Comparison of ENCODE assay signal across 1 cellular context in genomic region chr15:77819841-77820728, GRCh38.
TF ChIP-seq lines count a peak whose summit lies in the region.

No MANE protein-coding gene starts in this region.

TF ChIP-seq in K562, 482 proteins besides CTCF, POLR2A, EP300 and RAD21 (continued from another document):
- TF ChIP-seq YY1 (IDR thresholded peaks at IDR 0.05; ENCODE audit: borderline replicate concordance in 1 of 3, control insufficient read depth in 1 of 3, extremely low read depth in 1 of 3, insufficient read depth in 3 of 3, insufficient read length in 1 of 3, insufficient replicate concordance in 2 of 3, low read depth in 1 of 3, low read length in 2 of 3) (no peak), ZFP91 (CRISPR knock-in tag; IDR thresholded peaks at IDR 0.05) (peak; percentile 72), ZBTB7A (IDR thresholded peaks at IDR 0.05; ENCODE audit: borderline replicate concordance, control insufficient read depth, low read depth, low read length) (peak; percentile 55; the same call in 1 of the 2 replicates), E2F6 (IDR thresholded peaks at IDR 0.05; ENCODE audit: borderline replicate concordance in 1 of 2, extremely low read depth in 1 of 2, insufficient read depth in 1 of 2, insufficient read length in 1 of 2, low read depth in 1 of 2, low read length in 1 of 2, poor library complexity in 1 of 2, severe bottlenecking in 1 of 2) (peak; percentile 36 to 51), VEZF1 (CRISPR knock-in tag; IDR thresholded peaks at IDR 0.05) (0 out of 2 replicates have a peak, but pooled peaks have one; percentile 14), RBBP5 (IDR thresholded peaks at IDR 0.05; ENCODE audit: borderline replicate concordance, insufficient read depth, low read length, poor library complexity, severe bottlenecking) (no peak), CEBPB (tag; IDR thresholded peaks at IDR 0.05) (no peak), SMC3 (conservative IDR thresholded peaks at IDR 0.05; ENCODE audit: insufficient read depth, low read depth, low read length) (0 out of 2 replicates have a peak, but pooled peaks have one; percentile 22), CXXC5 (CRISPR knock-in tag; IDR thresholded peaks at IDR 0.05) (peak; percentile 51; the same call in 1 of the 2 replicates), ZNF12 (CRISPR knock-in tag; IDR thresholded peaks at IDR 0.05) (0 out of 2 replicates have a peak, but pooled peaks have one; percentile 51), POLR3A (IDR thresholded peaks at IDR 0.05; ENCODE audit: borderline replicate concordance, extremely low read depth, insufficient read depth, insufficient read length) (no peak), ELF2 (CRISPR knock-in tag; IDR thresholded peaks at IDR 0.05) (no peak), RBM25 (IDR thresholded peaks at IDR 0.05; ENCODE audit: low read depth, low read length, severe bottlenecking) (no peak), RB1 (IDR thresholded peaks at IDR 0.05; ENCODE audit: low read depth) (peak; percentile 34; the same call in 1 of the 2 replicates), SIRT6 (IDR thresholded peaks at IDR 0.05; ENCODE audit: low read depth, low read length) (no peak), L3MBTL2 (IDR thresholded peaks at IDR 0.05) (peak; percentile 39; the same call in 1 of the 2 replicates), ZNF384 (IDR thresholded peaks at IDR 0.05; ENCODE audit: low read depth, low read length) (no peak), ATF1 (CRISPR knock-in tag; IDR thresholded peaks at IDR 0.05) (no peak), ATF1 (tag; IDR thresholded peaks at IDR 0.05) (peak; percentile 45; the same call in 1 of the 2 replicates), ZNF589 (CRISPR knock-in tag; IDR thresholded peaks at IDR 0.05; ENCODE audit: low read depth) (no peak), POLR3G (IDR thresholded peaks at IDR 0.05; ENCODE audit: extremely low read depth, insufficient read length, insufficient replicate concordance) (no peak), AFF4 (CRISPR knock-in tag; IDR thresholded peaks at IDR 0.05) (no peak), RFX1 (IDR thresholded peaks at IDR 0.05) (no peak), GATAD2A (IDR thresholded peaks at IDR 0.05) (no peak), NR0B1 (IDR thresholded peaks at IDR 0.05; ENCODE audit: partially characterized antibody) (no peak), CTBP1 (IDR thresholded peaks at IDR 0.05; ENCODE audit: borderline replicate concordance) (peak; percentile 43; the same call in 1 of the 2 replicates), ESRRA (IDR thresholded peaks at IDR 0.05; ENCODE audit: borderline replicate concordance, low read depth) (peak; percentile 40; the same call in 1 of the 2 replicates), MAZ (CRISPR knock-in tag; conservative IDR thresholded peaks at IDR 0.05 in 1 of 2, IDR thresholded peaks at IDR 0.05 in 1 of 2) (0 out of 4 replicates have a peak, but pooled peaks of 1 of the 2 experiments have one; percentile 20), ZNF133 (CRISPR knock-in tag; IDR thresholded peaks at IDR 0.05) (no peak), FIP1L1 (IDR thresholded peaks at IDR 0.05; ENCODE audit: low read depth, low read length, poor library complexity, severe bottlenecking) (peak; percentile 49), TGIF2 (CRISPR knock-in tag; IDR thresholded peaks at IDR 0.05) (no peak), TAF9B (IDR thresholded peaks at IDR 0.05; ENCODE audit: partially characterized antibody) (no peak), NR4A1 (CRISPR knock-in tag; IDR thresholded peaks at IDR 0.05) (no peak), NR4A1 (tag; IDR thresholded peaks at IDR 0.05) (no peak), CAMTA2 (CRISPR knock-in tag; conservative IDR thresholded peaks at IDR 0.05) (no peak)
- TF ChIP-seq, protein P1, sequence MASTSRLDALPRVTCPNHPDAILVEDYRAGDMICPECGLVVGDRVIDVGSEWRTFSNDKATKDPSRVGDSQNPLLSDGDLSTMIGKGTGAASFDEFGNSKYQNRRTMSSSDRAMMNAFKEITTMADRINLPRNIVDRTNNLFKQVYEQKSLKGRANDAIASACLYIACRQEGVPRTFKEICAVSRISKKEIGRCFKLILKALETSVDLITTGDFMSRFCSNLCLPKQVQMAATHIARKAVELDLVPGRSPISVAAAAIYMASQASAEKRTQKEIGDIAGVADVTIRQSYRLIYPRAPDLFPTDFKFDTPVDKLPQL (IDR thresholded peaks at IDR 0.05; ENCODE audit: extremely low read depth, insufficient read length) = no peak
